ENCODE assay signal across 9 cellular contexts in the genomic region with DNA sequence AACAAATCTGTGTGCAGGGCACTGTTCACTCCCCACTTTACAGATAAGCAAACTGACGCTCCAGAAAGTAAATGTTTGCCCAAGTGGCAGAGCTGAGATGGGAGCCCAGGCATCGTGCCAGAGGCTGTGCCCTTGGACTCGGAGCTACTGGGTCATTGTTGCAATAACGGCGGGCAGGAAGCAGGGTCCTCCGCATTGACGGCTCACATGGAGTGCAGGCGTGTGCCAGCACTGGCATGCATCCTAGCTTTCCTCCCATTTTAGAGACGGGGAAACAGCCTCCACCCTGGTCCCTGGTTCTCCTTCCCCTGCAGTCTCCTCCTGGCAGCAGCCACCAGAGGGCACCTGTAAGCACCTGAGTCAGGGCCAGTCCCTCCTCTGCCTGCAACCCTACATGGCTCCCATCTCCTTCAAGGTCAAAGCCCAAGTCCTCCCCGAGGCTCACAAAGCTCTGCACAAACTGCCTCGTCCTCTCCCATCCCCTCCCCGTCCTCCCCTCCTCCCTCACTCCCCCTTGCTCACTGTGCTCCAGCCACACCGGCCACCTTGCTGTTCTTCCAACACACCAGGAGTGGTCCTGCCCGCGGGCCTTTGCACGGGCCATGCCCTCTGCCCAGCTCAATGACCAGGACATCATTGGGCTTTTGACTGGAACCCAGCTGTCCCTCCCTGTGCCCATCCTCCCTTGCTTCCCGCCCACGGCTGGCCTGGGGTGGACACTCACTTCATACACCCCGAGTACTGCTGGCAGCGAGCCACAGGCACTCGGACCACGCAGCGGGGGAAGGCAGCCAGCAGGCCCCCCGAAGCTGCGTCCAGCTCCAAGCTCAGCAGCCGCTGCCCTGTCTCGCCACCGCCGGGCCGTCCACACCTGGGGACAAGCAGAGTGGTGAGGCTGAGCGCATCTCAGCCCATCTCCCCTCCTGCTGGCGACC. TPM values are rescaled to one million over a fixed set of nuclear protein-coding genes. Genes with fewer than 3 reads are reported as not detected.
DNase-seq lines count a peak whose midpoint lies in the region; ATAC-seq and TF ChIP-seq lines count a peak whose summit lies in the region.
"Had no signal": no experiment of that assay in that cellular context is flagged by ENCODE, and none has a peak within 500 bp of the region (broad histone marks: within the 10 kb centered on the region; RNA-seq: fewer than 3 reads in every experiment).

No MANE protein-coding gene starts in this region.

- H3K27me3 ChIP-seq in PC-3 (ENCODE audit: low read length) (peaks cover 10% of the 10 kb centered on the region; the same call in 1 of the 2 replicates), upper lobe of left lung (no peaks in the 10 kb centered on the region)

- H3K4me1 Mint-ChIP-seq in endothelial cell (ENCODE audit: unreplicated experiment) = peaks cover 3% of the 10 kb centered on the region

- POLR2A ChIA-PET in PC-3 (lab: Charles Lee; ENCODE audit: unreplicated experiment) = interaction anchor here (0.7 kb wide), 1 partner anchor 13 kb away, joined by 5 read pairs; no protein-coding TSS in a partner anchor

- H3K79me2 ChIP-seq in PC-3 (ENCODE audit: low read length) = no peaks in the 10 kb centered on the region
- H3K79me2 ChIP-seq: parathyroid adenoma had no signal

- CTCF ChIA-PET in PC-3 (lab: Charles Lee) = interaction anchor here (0.6 to 1.0 kb wide), 2 partner anchors 22 to 143 kb away, joined by 3 to 4 read pairs; no protein-coding TSS in a partner anchor

- no peaks in the 10 kb centered on the region for H4K20me1 ChIP-seq in PC-3 (ENCODE audit: low read length)

- no peaks in the 10 kb centered on the region for H3K9me2 ChIP-seq in PC-3 (replicated peaks; ENCODE audit: low read length)

- H3F3A ChIP-seq in PC-3 (ENCODE audit: low read length, unreplicated experiment) = no peaks in the 10 kb centered on the region

- ATAC-seq in PC-3 = peak; percentile 73
- ATAC-seq in upper lobe of left lung (ENCODE audit: low FRiP score in 2 of 2) = peak; percentile 43
- ATAC-seq in GM21717 (IDR thresholded peaks at IDR 0.05; ENCODE audit: unreplicated experiment) = no peak

- no peaks in the 10 kb centered on the region for H3K9me3 ChIP-seq in PC-3 (ENCODE audit: low read length)
- no peaks in the 10 kb centered on the region for H3K9me3 ChIP-seq in upper lobe of left lung

- no peak for TF ChIP-seq EP300 in upper lobe of left lung (IDR thresholded peaks at IDR 0.05)

- no peaks in the 10 kb centered on the region for H3K36me3 ChIP-seq in PC-3 (ENCODE audit: low read depth, low read length)
- peaks cover 0 to 34% (median 0%) of the 10 kb centered on the region in 4 donors for H3K36me3 ChIP-seq in upper lobe of left lung

- no peaks in the 10 kb centered on the region for H3K9me3 Mint-ChIP-seq in endothelial cell (ENCODE audit: unreplicated experiment)

- H3K27ac ChIP-seq in PC-3 (ENCODE audit: low read length) = no peak overlapping the region
- H3K27ac ChIP-seq in upper lobe of left lung = no peak overlapping the region
- H3K27ac ChIP-seq: parathyroid adenoma had no signal

- no peak for TF ChIP-seq POLR2A in upper lobe of left lung (IDR thresholded peaks at IDR 0.05)

- BruUV-seq in PC-3 (replicated peaks; lab: Mats Ljungman, UMichigan) = no TSS peak

- no peak overlapping the region for H3K27ac Mint-ChIP-seq in endothelial cell (ENCODE audit: unreplicated experiment)

- intact Hi-C loops in PC-3 (cut with micrococcal nuclease) = no loop called here

- DNase-seq in stimulated activated CD4-positive, alpha-beta T cell treated with anti-CD3 and anti-CD28 coated beads, Interleukin-1b, Interleukin-23, amount 100 ng/mL, for 48 hours = peak; percentile 24
- DNase-seq in stimulated activated CD4-positive, alpha-beta T cell treated with anti-CD3 and anti-CD28 coated beads, Interleukin-2, amount 100 ng/mL, for 48 hours = no peak
- DNase-seq in PC-3 (peak; percentile 51), fibroblast of villous mesenchyme (ENCODE audit: low read depth) (no peak), upper lobe of left lung (peak; percentile 51 to 77), endothelial cell (ENCODE audit: low spot score) (no peak), GF-D8 (lab: John Stamatoyannopoulos, UW) (no peak)

- peaks cover 17% of the 10 kb centered on the region for H3K36me3 Mint-ChIP-seq in endothelial cell (ENCODE audit: low read depth, unreplicated experiment)

- WGBS in upper lobe of left lung, 2 donors = 65 to 69% methylated on average over 26 to 30 of the region's 32 CpGs

- H3K4me2 ChIP-seq in PC-3 (ENCODE audit: low read length) = no peak overlapping the region

- H3K27me3 Mint-ChIP-seq in endothelial cell (ENCODE audit: unreplicated experiment) = peaks cover 5% of the 10 kb centered on the region

- H3K4me3 ChIP-seq in PC-3 (ENCODE audit: low read length) (no peak overlapping the region), fibroblast of villous mesenchyme (ENCODE audit: low read depth, low read length) (no peak overlapping the region), upper lobe of left lung (no peak overlapping the region)

- H3K4me1 ChIP-seq in PC-3 (ENCODE audit: insufficient read depth, low read length) = no peaks in the 10 kb centered on the region
- H3K4me1 ChIP-seq in upper lobe of left lung = no peaks in the 10 kb centered on the region
- H3K4me1 ChIP-seq: parathyroid adenoma had no signal

- no peak overlapping the region for H3K9ac ChIP-seq in PC-3 (ENCODE audit: low read length)
- H3K9ac ChIP-seq: parathyroid adenoma had no signal

- H2AFZ ChIP-seq in PC-3 (ENCODE audit: low read length) = no peak overlapping the region
- H2AFZ ChIP-seq: parathyroid adenoma had no signal

- no peak overlapping the region for H3K4me3 Mint-ChIP-seq in endothelial cell (ENCODE audit: unreplicated experiment)

- peak; percentile 71 for TF ChIP-seq CTCF in PC-3 (conservative IDR thresholded peaks at IDR 0.05; ENCODE audit: low read depth, low read length)
- TF ChIP-seq CTCF in fibroblast of villous mesenchyme (IDR thresholded peaks at IDR 0.05; ENCODE audit: insufficient read depth, low read depth, low read length) = peak; percentile 23
- peak in 5 of 6 experiments; percentile 6 to 35 (median 14) for TF ChIP-seq CTCF in upper lobe of left lung (IDR thresholded peaks at IDR 0.05)
- TF ChIP-seq CTCF in endothelial cell (IDR thresholded peaks at IDR 0.05; ENCODE audit: unreplicated experiment) = no peak

RNA-seq across cellular contexts. Expression of a gene that starts 7.7 kb away (rescaled TPM):
- 0.23 and 0.51 TPM in 2 replicates for total RNA-seq in PC-3 (2014; rRNA removed)
- not detected in 2 replicates for total RNA-seq in fibroblast of villous mesenchyme
- total RNA-seq in upper lobe of left lung = 10 to 100 TPM in 4 of 6 donors, 1 to 10 TPM in 2; 7.3 to 19.9 (median 12.2) TPM
- total RNA-seq in endothelial cell (ENCODE audit: unreplicated experiment) = 2.2 TPM

RNA-seq across cellular contexts. Expression of a gene that starts 11.9 kb away (rescaled TPM):
- total RNA-seq in PC-3 (2014; rRNA removed) (7.3 and 9.0 TPM in 2 replicates), fibroblast of villous mesenchyme (under 0.01 TPM in 2 replicates), upper lobe of left lung (10 to 100 TPM in 2 of 6 donors, 1 to 10 TPM in 4; 3.4 to 33.1 (median 7.6) TPM), endothelial cell (ENCODE audit: unreplicated experiment) (43.7 TPM)

RNA-seq across cellular contexts. Expression of a gene that starts 12.5 kb away (rescaled TPM):
- total RNA-seq in PC-3 (2014; rRNA removed) = 1.2 and 3.3 TPM in 2 replicates
- total RNA-seq in fibroblast of villous mesenchyme = not detected in 2 replicates
- total RNA-seq in upper lobe of left lung = 10 to 100 TPM; 13.5 to 97.4 (median 23.0) TPM
- total RNA-seq in endothelial cell (ENCODE audit: unreplicated experiment) = 0.64 TPM

RNA-seq across cellular contexts. Expression of a gene that starts 29.3 kb away (rescaled TPM):
- total RNA-seq in PC-3 (2014; rRNA removed) (9.1 and 9.8 TPM in 2 replicates), fibroblast of villous mesenchyme (0.32 and 0.43 TPM in 2 replicates), upper lobe of left lung (10 to 100 TPM in 1 of 6 donors, 1 to 10 TPM in 5; 1.8 to 11.5 (median 3.8) TPM), endothelial cell (ENCODE audit: unreplicated experiment) (0.13 TPM)

Comparison
In these comparisons a context has a peak if more than half of its experiments do, and no peak if none do; other contexts are left out.
1. DNase-seq: peak in stimulated activated CD4-positive, alpha-beta T cell treated with anti-CD3 and anti-CD28 coated beads, Interleukin-1b, Interleukin-23, amount 100 ng/mL, for 48 hours (single experiment), PC-3 (single experiment) and upper lobe of left lung (2 of 2); none in stimulated activated CD4-positive, alpha-beta T cell treated with anti-CD3 and anti-CD28 coated beads, Interleukin-2, amount 100 ng/mL, for 48 hours (0 of 2), fibroblast of villous mesenchyme (single experiment), endothelial cell (single experiment) and GF-D8 (single experiment).